Comparison of ENCODE assay signal across 17 cellular contexts in the genomic region with DNA sequence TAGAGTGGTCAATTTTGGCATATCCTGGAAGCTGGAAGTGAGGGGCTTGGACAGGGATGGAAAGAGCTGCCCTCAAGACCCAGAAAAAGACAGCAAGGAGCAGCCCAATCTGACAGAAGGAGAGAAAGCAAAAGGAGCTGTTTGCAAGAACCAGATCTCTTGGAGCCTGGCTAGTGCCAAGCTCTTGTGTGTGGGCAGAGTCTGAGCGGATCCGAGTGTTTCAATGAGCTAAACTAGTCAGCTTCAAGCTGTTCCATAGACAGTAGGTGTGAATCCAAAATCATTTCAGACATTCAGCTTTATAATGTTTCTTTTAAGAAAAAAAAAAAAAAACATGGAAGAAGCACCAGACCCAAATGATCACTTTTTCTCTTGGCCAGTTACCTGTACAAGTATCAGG.
"Had no signal": no experiment of that assay in that cellular context is flagged by ENCODE, and none has a peak within 500 bp of the region (broad histone marks: within the 10 kb centered on the region; RNA-seq: fewer than 3 reads in every experiment).

No MANE protein-coding gene starts in this region.

- H3K4me1 Mint-ChIP-seq: immature natural killer cell had no signal

- H3K36me3 Mint-ChIP-seq: immature natural killer cell had no signal

- DNase-seq: activated CD4-positive, alpha-beta T cell treated with anti-CD3 and anti-CD28 coated beads for 36 hours; activated CD8-positive, alpha-beta memory T cell treated with anti-CD3 and anti-CD28 coated beads, Interleukin-2, amount 50 U/mL, for 4 hours; activated CD8-positive, alpha-beta T cell treated with anti-CD3 and anti-CD28 coated beads for 36 hours; activated naive CD4-positive, alpha-beta T cell treated with anti-CD3 and anti-CD28 coated beads, Interleukin-2, amount 10 ng/mL, durations not matched to agents 7 days and 5 days; glutamatergic neuron; immature natural killer cell; nephron progenitor cell; stimulated activated CD4-positive, alpha-beta T cell treated with anti-CD3 and anti-CD28 coated beads, Interleukin-4, amount 100 ng/mL, for 24 hours; T-helper 9 cell had no signal

- H3K27ac ChIP-seq: esophagus muscularis mucosa, ovary, thoracic aorta, VCaP had no signal

- H3K4me3 Mint-ChIP-seq: activated CD4-positive, alpha-beta T cell treated with anti-CD3 and anti-CD28 coated beads for 36 hours; activated CD8-positive, alpha-beta T cell treated with anti-CD3 and anti-CD28 coated beads for 36 hours; activated naive CD4-positive, alpha-beta T cell treated with anti-CD3 and anti-CD28 coated beads, Interleukin-2, amount 10 ng/mL, durations not matched to agents 7 days and 5 days; activated T-helper 1 cell treated with anti-CD3 and anti-CD28 coated beads, Interleukin-12 subunit alpha, Interleukin-12 subunit beta, Interleukin-2, Interleukin-4 antibody, amounts not matched to agents 30 ng/mL and 10 ng/mL and 1 ng/mL, durations not matched to agents 14 hours and 24 hours and 36 hours; central memory CD8-positive, alpha-beta T cell; immature natural killer cell; nephron progenitor cell; stimulated activated naive CD8-positive, alpha-beta T cell treated with anti-CD3 and anti-CD28 coated beads, Interleukin-15, Interleukin-2, amounts not matched to agents 100 ng/mL and 50 ng/mL, for 24 hours had no signal

- H3K9me3 Mint-ChIP-seq: immature natural killer cell had no signal

- H3K27me3 ChIP-seq: esophagus muscularis mucosa, ovary had no signal

- H3K4me3 ChIP-seq: esophagus muscularis mucosa, lung, ovary, thoracic aorta had no signal

- H3K27me3 Mint-ChIP-seq: activated CD8-positive, alpha-beta T cell treated with anti-CD3 and anti-CD28 coated beads for 36 hours; stimulated activated naive CD8-positive, alpha-beta T cell treated with anti-CD3 and anti-CD28 coated beads, Interleukin-15, Interleukin-2, amounts not matched to agents 100 ng/mL and 50 ng/mL, for 24 hours had no signal

- H3K27ac Mint-ChIP-seq: activated CD4-positive, alpha-beta T cell treated with anti-CD3 and anti-CD28 coated beads for 36 hours; activated CD8-positive, alpha-beta T cell treated with anti-CD3 and anti-CD28 coated beads for 36 hours; activated naive CD4-positive, alpha-beta T cell treated with anti-CD3 and anti-CD28 coated beads, Interleukin-2, amount 10 ng/mL, durations not matched to agents 7 days and 5 days; activated T-helper 1 cell treated with anti-CD3 and anti-CD28 coated beads, Interleukin-12 subunit alpha, Interleukin-12 subunit beta, Interleukin-2, Interleukin-4 antibody, amounts not matched to agents 30 ng/mL and 10 ng/mL and 1 ng/mL, durations not matched to agents 14 hours and 24 hours and 36 hours; immature natural killer cell; nephron progenitor cell; stimulated activated naive CD8-positive, alpha-beta T cell treated with anti-CD3 and anti-CD28 coated beads, Interleukin-15, Interleukin-2, amounts not matched to agents 100 ng/mL and 50 ng/mL, for 24 hours had no signal

- H3K36me3 ChIP-seq: esophagus muscularis mucosa, ovary, thoracic aorta had no signal

- H3K9me3 ChIP-seq: esophagus muscularis mucosa, ovary, thoracic aorta had no signal
